6 cellular contexts compared by ENCODE assay signal in genomic region chr6:57243526-57243925, GRCh38. TPM values are rescaled to one million over a fixed set of nuclear protein-coding genes. Genes with fewer than 3 reads are reported as not detected.
DNase-seq lines count a peak whose midpoint lies in the region; FAIRE-seq and TF ChIP-seq lines count a peak whose summit lies in the region.
"Not testable (repeated sequence)": the region's sequence is repeated elsewhere in the genome, so short reads cannot be mapped to it uniquely, and the experiment has no call there.

No MANE protein-coding gene starts in this region.

- H3K36me3 ChIP-seq in astrocyte (ENCODE audit: insufficient read depth, low read length); osteoblast (ENCODE audit: insufficient read depth, low read length); tibial artery: not testable (repeated sequence)

- intact Hi-C loops in tibial artery (cut with DNase I; ENCODE audit: low total_unique reads) = not testable (repeated sequence)

- not testable (repeated sequence) for H3K36me3 Mint-ChIP-seq in astrocyte (ENCODE audit: low read depth, unreplicated experiment); chondrocyte (ENCODE audit: low read depth)

- H3K4me2 ChIP-seq in astrocyte (ENCODE audit: low read length); osteoblast (ENCODE audit: insufficient read depth, low read length): not testable (repeated sequence)

- H4K20me1 ChIP-seq in astrocyte (ENCODE audit: insufficient read depth, low read length); osteoblast (ENCODE audit: insufficient read depth, low read length): not testable (repeated sequence)

- FAIRE-seq in astrocyte (lab: Jason Lieb, UNC) = not testable (repeated sequence)

- peak overlapping the region; percentile 84 for H3K27ac ChIP-seq in AG04450 (ENCODE audit: low read depth, low read length)
- H3K27ac ChIP-seq in astrocyte (ENCODE audit: low read depth, low read length) = peak overlapping the region; percentile 92
- H3K27ac ChIP-seq in osteoblast (ENCODE audit: low read depth, low read length) = peak overlapping the region; percentile 78
- peak overlapping the region; percentile 65 to 79 for H3K27ac ChIP-seq in tibial artery

- H3K9me3 ChIP-seq in AG04450 (ENCODE audit: control insufficient read depth, insufficient read depth, low read length); astrocyte (ENCODE audit: insufficient read depth, low read depth, low read length); osteoblast (ENCODE audit: low read depth, low read length); tibial artery: not testable (repeated sequence)

- CTCF ChIA-PET in AG04450 (lab: Charles Lee) = interaction anchor here (1.4 to 1.7 kb wide), 4 partner anchors 24 to 341 kb away, joined by 3 to 6 read pairs (median 4); no protein-coding TSS in a partner anchor

- not testable (repeated sequence) for TF ChIP-seq CTCF in AG04450 (IDR thresholded peaks at IDR 0.05; ENCODE audit: low read depth, low read length); astrocyte (IDR thresholded peaks at IDR 0.05; ENCODE audit: insufficient read depth, low read depth, low read length); chondrocyte (IDR thresholded peaks at IDR 0.05); osteoblast (IDR thresholded peaks at IDR 0.05; ENCODE audit: extremely low read depth, low read depth, low read length); tibial artery (IDR thresholded peaks at IDR 0.05)

- not testable (repeated sequence) for DNase-seq in AG04450 (ENCODE audit: low read depth, low spot score); astrocyte (ENCODE audit: low read depth); chondrocyte (ENCODE audit: low spot score); osteoblast (ENCODE audit: insufficient read length, low spot score, missing footprints); tibial artery
- DNase-seq in NCI-H69 (lab: John Stamatoyannopoulos, UW) = peak; percentile 28

- H3K27ac Mint-ChIP-seq in astrocyte (ENCODE audit: unreplicated experiment) = not testable (repeated sequence)
- H3K27ac Mint-ChIP-seq in chondrocyte (ENCODE audit: unreplicated experiment) = peak overlapping the region; percentile 81

- H3K27me3 ChIP-seq in AG04450 (ENCODE audit: control insufficient read depth, insufficient read depth, low read length); astrocyte (ENCODE audit: insufficient read depth, low read length); osteoblast (ENCODE audit: insufficient read depth, low read length); tibial artery: not testable (repeated sequence)

- H3K4me1 ChIP-seq in astrocyte (ENCODE audit: insufficient read depth, low read length) = peaks cover 11% of the 10 kb centered on the region
- peaks cover 16% of the 10 kb centered on the region for H3K4me1 ChIP-seq in osteoblast (ENCODE audit: insufficient read depth, low read length)
- peaks cover 0 to 27% (median 3%) of the 10 kb centered on the region in 4 donors for H3K4me1 ChIP-seq in tibial artery

- not testable (repeated sequence) for H3K4me1 Mint-ChIP-seq in astrocyte (ENCODE audit: low read depth, unreplicated experiment)
- H3K4me1 Mint-ChIP-seq in chondrocyte (ENCODE audit: low read depth) = peaks cover 35% of the 10 kb centered on the region

- H3K9ac ChIP-seq in astrocyte (ENCODE audit: low read length) = not testable (repeated sequence)

- H3K79me2 ChIP-seq in astrocyte (ENCODE audit: insufficient read depth, low read length); osteoblast (ENCODE audit: insufficient read depth, low read length): not testable (repeated sequence)

- H3K27me3 Mint-ChIP-seq in astrocyte (ENCODE audit: low read depth, unreplicated experiment); chondrocyte (ENCODE audit: low read depth): not testable (repeated sequence)

- POLR2A ChIA-PET in AG04450 (lab: Yijun Ruan, JAX) = interaction anchor here (1.5 kb wide), 1 partner anchor 70 kb away, joined by 3 read pairs; no protein-coding TSS in a partner anchor

- H2AFZ ChIP-seq in astrocyte (ENCODE audit: low read depth, low read length); osteoblast (ENCODE audit: low read length): not testable (repeated sequence)

- H3K4me3 ChIP-seq in AG04450 (ENCODE audit: low read depth, low read length); astrocyte (ENCODE audit: insufficient read depth, low read depth, low read length); osteoblast (ENCODE audit: insufficient read depth, low read length); tibial artery: not testable (repeated sequence)

- H3K9me3 Mint-ChIP-seq in astrocyte (ENCODE audit: unreplicated experiment); chondrocyte (ENCODE audit: low read depth): not testable (repeated sequence)

- not testable (repeated sequence) for H3K4me3 Mint-ChIP-seq in astrocyte (ENCODE audit: unreplicated experiment); chondrocyte (ENCODE audit: unreplicated experiment)

RNA-seq across cellular contexts. Expression of gene RAB23, which starts 21.4 kb away (rescaled TPM):
- polyA plus RNA-seq in AG04450 (2011; rRNA removed) = 45.2 and 62.1 TPM in 2 replicates
- 13.1 and 27.5 TPM in 2 replicates for polyA minus RNA-seq in AG04450 (2011; rRNA and poly(A)+ RNA removed)
- total RNA-seq in astrocyte (21.4 and 22.3 TPM in 2 replicates), chondrocyte (69.7 to 79.4 TPM (median 78.4 TPM) in 3 replicates), osteoblast (74.0 and 82.2 TPM in 2 replicates)
